ENCODE assay signal across 26 cellular contexts in the genomic region with DNA sequence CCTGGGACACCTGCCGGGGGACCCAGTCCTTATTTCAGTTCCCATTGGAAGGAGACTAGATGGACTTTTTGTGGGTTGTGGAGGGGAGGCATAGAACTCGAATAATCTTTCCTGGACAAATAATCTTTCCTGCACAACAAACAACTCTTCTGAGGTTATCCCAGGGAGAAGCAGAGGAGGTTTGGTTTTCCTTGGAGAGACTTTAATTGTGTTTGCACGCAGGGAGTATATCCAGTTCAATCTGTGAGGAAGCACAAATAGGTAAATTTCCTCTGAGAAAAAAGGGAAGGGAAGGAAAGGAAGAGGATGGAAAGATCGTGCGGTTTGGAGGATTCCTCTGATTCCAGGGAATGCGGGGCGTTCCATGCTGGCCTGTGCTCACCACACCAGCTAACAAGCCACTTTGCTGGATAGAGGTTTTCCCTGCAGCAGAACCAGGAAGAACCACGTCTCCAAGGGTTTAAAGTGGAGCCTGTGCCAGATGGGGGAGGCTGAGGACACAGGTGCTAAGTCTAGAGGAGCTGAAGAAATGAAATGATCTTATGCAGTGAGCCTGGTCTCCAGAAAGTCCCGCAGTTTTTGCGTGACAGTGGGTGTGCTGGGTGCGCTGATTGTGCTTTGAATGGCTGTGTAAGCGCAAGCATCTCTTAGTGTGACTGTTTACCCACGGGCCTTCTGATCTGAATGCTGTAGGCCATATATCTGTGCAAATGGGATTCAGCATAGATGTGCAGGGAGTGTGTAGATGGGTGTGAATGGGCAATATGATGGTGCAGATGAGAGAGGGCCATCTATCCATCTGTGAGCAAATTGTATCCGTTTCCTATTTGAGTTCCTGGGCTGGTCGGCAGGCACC. TPM values are rescaled to one million over a fixed set of nuclear protein-coding genes. Genes with fewer than 3 reads are reported as not detected.
"Had no signal": no experiment of that assay in that cellular context is flagged by ENCODE, and none has a peak within 500 bp of the region (broad histone marks: within the 10 kb centered on the region; RNA-seq: fewer than 3 reads in every experiment).

No MANE protein-coding gene starts in this region.

- H3K4me3 ChIP-seq: adrenal gland, ascending aorta, colonic mucosa, dorsolateral prefrontal cortex, left ventricle myocardium inferior, sigmoid colon, smooth muscle cell, testis had no signal

- H3K27ac ChIP-seq: adrenal gland, ascending aorta, colonic mucosa, dorsolateral prefrontal cortex, epithelial cell of prostate, left ventricle myocardium inferior, sigmoid colon, testis had no signal

- ATAC-seq: activated CD4-positive, CD25-positive, alpha-beta regulatory T cell treated with anti-CD3 and anti-CD28 coated beads, Interleukin-2, amount 50 U/mL, for 24 hours; activated CD8-positive, alpha-beta T cell treated with anti-CD3 and anti-CD28 coated beads, Interleukin-2, amount 10 ng/mL, durations not matched to agents 7 days and 5 days; natural killer cell; SK-N-SH treated with all-trans-retinoic acid at 6 μM for 48 hours; stimulated activated memory B cell treated with anti-CD40 and anti-IgM and Interleukin-4, amounts not matched to agents 10 μg/mL and 1 μg/mL and 100 μg/mL, for 72 hours had no signal

- H3K9me3 ChIP-seq: adrenal gland, ascending aorta, colonic mucosa, left ventricle myocardium inferior, sigmoid colon, testis had no signal

- H3K27ac Mint-ChIP-seq: activated CD4-positive, alpha-beta T cell treated with anti-CD3 and anti-CD28 coated beads, Interleukin-2, amount 10 ng/mL, durations not matched to agents 7 days and 5 days; activated CD8-positive, alpha-beta T cell treated with anti-CD3 and anti-CD28 coated beads, Interleukin-2, amount 10 ng/mL, durations not matched to agents 7 days and 5 days; activated naive CD8-positive, alpha-beta T cell; activated T-helper 1 cell treated with anti-CD3 and anti-CD28 coated beads, Interleukin-12 subunit alpha, Interleukin-12 subunit beta, Interleukin-2, Interleukin-4 antibody, amounts not matched to agents 30 ng/mL and 10 ng/mL and 1 ng/mL, durations not matched to agents 14 hours and 24 hours and 36 hours; natural killer cell; stimulated activated memory B cell treated with anti-CD40 and anti-IgM and Interleukin-4, amounts not matched to agents 10 μg/mL and 1 μg/mL and 100 μg/mL, for 72 hours; type B pancreatic cell had no signal

- H3K9me3 Mint-ChIP-seq: activated CD4-positive, alpha-beta T cell treated with anti-CD3 and anti-CD28 coated beads, Interleukin-2, amount 10 ng/mL, durations not matched to agents 7 days and 5 days; activated T-helper 1 cell treated with anti-CD3 and anti-CD28 coated beads, Interleukin-12 subunit alpha, Interleukin-12 subunit beta, Interleukin-2, Interleukin-4 antibody, amounts not matched to agents 30 ng/mL and 10 ng/mL and 1 ng/mL, durations not matched to agents 14 hours and 24 hours and 36 hours; natural killer cell; type B pancreatic cell had no signal

- H3K36me3 Mint-ChIP-seq: activated naive CD8-positive, alpha-beta T cell; stimulated activated memory B cell treated with anti-CD40 and anti-IgM and Interleukin-4, amounts not matched to agents 10 μg/mL and 1 μg/mL and 100 μg/mL, for 72 hours; type B pancreatic cell had no signal

- H3K4me1 ChIP-seq: adrenal gland, ascending aorta, colonic mucosa, testis had no signal

- H3K4me1 Mint-ChIP-seq: activated CD4-positive, alpha-beta T cell treated with anti-CD3 and anti-CD28 coated beads, Interleukin-2, amount 10 ng/mL, durations not matched to agents 7 days and 5 days had no signal

- H3K36me3 ChIP-seq: adrenal gland, ascending aorta, colonic mucosa, left ventricle myocardium inferior, sigmoid colon had no signal

- DNase-seq: activated CD4-positive, alpha-beta T cell treated with anti-CD3 and anti-CD28 coated beads, Interleukin-2, amount 10 ng/mL, durations not matched to agents 7 days and 5 days; activated CD8-positive, alpha-beta T cell treated with anti-CD3 and anti-CD28 coated beads, Interleukin-2, amount 10 ng/mL, durations not matched to agents 7 days and 5 days; activated gamma-delta T cell; adrenal gland; colonic mucosa; dorsolateral prefrontal cortex; left ventricle myocardium inferior; natural killer cell; occipital lobe; sigmoid colon; stimulated activated CD4-positive, alpha-beta T cell treated with anti-CD3 and anti-CD28 coated beads, Interleukin-15, amount 100 ng/mL, for 24 hours; testis had no signal

- H3K4me3 Mint-ChIP-seq: activated CD4-positive, alpha-beta T cell treated with anti-CD3 and anti-CD28 coated beads, Interleukin-2, amount 10 ng/mL, durations not matched to agents 7 days and 5 days; activated CD8-positive, alpha-beta T cell treated with anti-CD3 and anti-CD28 coated beads, Interleukin-2, amount 10 ng/mL, durations not matched to agents 7 days and 5 days; activated naive CD8-positive, alpha-beta T cell; activated T-helper 1 cell treated with anti-CD3 and anti-CD28 coated beads, Interleukin-12 subunit alpha, Interleukin-12 subunit beta, Interleukin-2, Interleukin-4 antibody, amounts not matched to agents 30 ng/mL and 10 ng/mL and 1 ng/mL, durations not matched to agents 14 hours and 24 hours and 36 hours; natural killer cell; stimulated activated memory B cell treated with anti-CD40 and anti-IgM and Interleukin-4, amounts not matched to agents 10 μg/mL and 1 μg/mL and 100 μg/mL, for 72 hours; type B pancreatic cell had no signal

RNA-seq across cellular contexts. Expression of a gene that starts 7.5 kb away (rescaled TPM):
- total RNA-seq: activated CD4-positive, alpha-beta T cell treated with anti-CD3 and anti-CD28 coated beads, Interleukin-2, amount 10 ng/mL, durations not matched to agents 7 days and 5 days; activated CD8-positive, alpha-beta T cell treated with anti-CD3 and anti-CD28 coated beads, Interleukin-2, amount 10 ng/mL, durations not matched to agents 7 days and 5 days; activated T-helper 1 cell treated with anti-CD3 and anti-CD28 coated beads, Interleukin-12 subunit alpha, Interleukin-12 subunit beta, Interleukin-2, Interleukin-4 antibody, amounts not matched to agents 30 ng/mL and 10 ng/mL and 1 ng/mL, durations not matched to agents 14 hours and 24 hours and 36 hours; adrenal gland; ascending aorta; bronchial epithelial cell; colonic mucosa; fibroblast of villous mesenchyme; left ventricle myocardium inferior; lung microvascular endothelial cell; natural killer cell; occipital lobe; renal cortical epithelial cell; sigmoid colon; smooth muscle cell; T-helper 2 cell treated with Interferon-gamma antibody and Interleukin-4, amounts not matched to agents 100 ng/mL and 5 ng/mL, for 36 hours had no signal
- polyA plus RNA-seq: adrenal gland, sigmoid colon, smooth muscle cell had no signal
